Comparison of ENCODE assay signal across 17 cellular contexts in the genomic region with DNA sequence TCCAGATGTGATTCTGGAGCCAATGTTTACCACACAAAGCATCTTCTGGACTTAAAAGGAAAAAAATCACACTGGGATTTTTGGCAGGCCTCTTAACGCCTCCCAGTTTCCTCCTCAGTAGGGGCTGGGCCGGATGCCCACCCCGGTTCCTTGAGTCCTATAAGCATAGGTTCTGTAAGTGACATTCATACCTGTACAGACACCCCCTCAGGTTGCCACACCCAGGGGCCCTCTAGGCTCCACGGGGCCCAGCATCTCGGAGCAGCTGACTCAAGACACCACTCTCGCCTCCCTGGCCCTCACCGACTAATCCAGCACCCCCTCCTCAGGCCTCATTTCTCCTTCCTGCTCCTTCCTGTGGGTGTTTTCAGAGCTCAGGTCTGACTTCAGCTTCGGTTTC.
"Had no signal": no experiment of that assay in that cellular context is flagged by ENCODE, and none has a peak within 500 bp of the region (broad histone marks: within the 10 kb centered on the region; RNA-seq: fewer than 3 reads in every experiment).

No MANE protein-coding gene starts in this region.

- H3K4me1 Mint-ChIP-seq: activated CD4-positive, alpha-beta T cell treated with anti-CD3 and anti-CD28 coated beads, Interleukin-2, amount 10 ng/mL, durations not matched to agents 7 days and 5 days; activated CD8-positive, alpha-beta memory T cell treated with anti-CD3 and anti-CD28 coated beads, Interleukin-2, amount 10 ng/mL, durations not matched to agents 7 days and 5 days had no signal

- DNase-seq: activated CD4-positive, alpha-beta T cell treated with anti-CD3 and anti-CD28 coated beads, Interleukin-2, amount 10 ng/mL, durations not matched to agents 7 days and 5 days; activated CD8-positive, alpha-beta memory T cell treated with anti-CD3 and anti-CD28 coated beads, Interleukin-2, amount 10 ng/mL, durations not matched to agents 7 days and 5 days; activated gamma-delta T cell; erythroblast; heart right ventricle; lower lobe of right lung; midbrain; ovary; SJCRH30; stimulated activated naive CD8-positive, alpha-beta T cell treated with anti-CD3 and anti-CD28 coated beads, Interleukin-15, Interleukin-2, amounts not matched to agents 100 U/mL and 50 U/mL, for 24 hours; T-helper 17 cell; upper lobe of left lung had no signal

- ATAC-seq: activated CD8-positive, alpha-beta memory T cell treated with anti-CD3 and anti-CD28 coated beads, Interleukin-2, amount 10 ng/mL, durations not matched to agents 7 days and 5 days; gastroesophageal sphincter; heart right ventricle; left colon; lower lobe of right lung; stimulated activated naive CD8-positive, alpha-beta T cell treated with anti-CD3 and anti-CD28 coated beads, Interleukin-15, Interleukin-2, amounts not matched to agents 100 U/mL and 50 U/mL, for 24 hours; T-helper 17 cell; WTC11 had no signal

- H3K4me1 ChIP-seq: breast epithelium, gastroesophageal sphincter, lower lobe of right lung, SJCRH30, upper lobe of left lung had no signal

- H3K27me3 ChIP-seq: breast epithelium, ovary, SJCRH30, upper lobe of left lung had no signal

- H3K36me3 Mint-ChIP-seq: activated CD8-positive, alpha-beta memory T cell treated with anti-CD3 and anti-CD28 coated beads, Interleukin-2, amount 10 ng/mL, durations not matched to agents 7 days and 5 days; WTC11 had no signal

- H3K36me3 ChIP-seq: breast epithelium, gastroesophageal sphincter, heart right ventricle, lower lobe of right lung, ovary, SJCRH30, upper lobe of left lung had no signal

- H3K9me3 Mint-ChIP-seq: activated CD4-positive, alpha-beta T cell treated with anti-CD3 and anti-CD28 coated beads, Interleukin-2, amount 10 ng/mL, durations not matched to agents 7 days and 5 days; activated T-cell treated with anti-CD3 and anti-CD28 coated beads, Interleukin-2, amount 50 U/mL, for 24 hours had no signal

- H3K4me3 Mint-ChIP-seq: activated CD4-positive, alpha-beta T cell treated with anti-CD3 and anti-CD28 coated beads, Interleukin-2, amount 10 ng/mL, durations not matched to agents 7 days and 5 days; activated CD8-positive, alpha-beta memory T cell treated with anti-CD3 and anti-CD28 coated beads, Interleukin-2, amount 10 ng/mL, durations not matched to agents 7 days and 5 days; activated T-cell treated with anti-CD3 and anti-CD28 coated beads, Interleukin-2, amount 50 U/mL, for 24 hours; WTC11 had no signal

- H3K27ac ChIP-seq: breast epithelium, gastroesophageal sphincter, heart right ventricle, lower lobe of right lung, ovary, SJCRH30, upper lobe of left lung had no signal

- H3K27ac Mint-ChIP-seq: activated CD8-positive, alpha-beta memory T cell treated with anti-CD3 and anti-CD28 coated beads, Interleukin-2, amount 10 ng/mL, durations not matched to agents 7 days and 5 days; activated T-cell treated with anti-CD3 and anti-CD28 coated beads, Interleukin-2, amount 50 U/mL, for 24 hours; T-helper 17 cell; WTC11 had no signal

- H3K9me3 ChIP-seq: breast epithelium, lower lobe of right lung, ovary, SJCRH30, upper lobe of left lung had no signal

- H3K4me3 ChIP-seq: breast epithelium, gastroesophageal sphincter, heart right ventricle, lower lobe of right lung, ovary, SJCRH30, upper lobe of left lung had no signal
